In the genomic region with DNA sequence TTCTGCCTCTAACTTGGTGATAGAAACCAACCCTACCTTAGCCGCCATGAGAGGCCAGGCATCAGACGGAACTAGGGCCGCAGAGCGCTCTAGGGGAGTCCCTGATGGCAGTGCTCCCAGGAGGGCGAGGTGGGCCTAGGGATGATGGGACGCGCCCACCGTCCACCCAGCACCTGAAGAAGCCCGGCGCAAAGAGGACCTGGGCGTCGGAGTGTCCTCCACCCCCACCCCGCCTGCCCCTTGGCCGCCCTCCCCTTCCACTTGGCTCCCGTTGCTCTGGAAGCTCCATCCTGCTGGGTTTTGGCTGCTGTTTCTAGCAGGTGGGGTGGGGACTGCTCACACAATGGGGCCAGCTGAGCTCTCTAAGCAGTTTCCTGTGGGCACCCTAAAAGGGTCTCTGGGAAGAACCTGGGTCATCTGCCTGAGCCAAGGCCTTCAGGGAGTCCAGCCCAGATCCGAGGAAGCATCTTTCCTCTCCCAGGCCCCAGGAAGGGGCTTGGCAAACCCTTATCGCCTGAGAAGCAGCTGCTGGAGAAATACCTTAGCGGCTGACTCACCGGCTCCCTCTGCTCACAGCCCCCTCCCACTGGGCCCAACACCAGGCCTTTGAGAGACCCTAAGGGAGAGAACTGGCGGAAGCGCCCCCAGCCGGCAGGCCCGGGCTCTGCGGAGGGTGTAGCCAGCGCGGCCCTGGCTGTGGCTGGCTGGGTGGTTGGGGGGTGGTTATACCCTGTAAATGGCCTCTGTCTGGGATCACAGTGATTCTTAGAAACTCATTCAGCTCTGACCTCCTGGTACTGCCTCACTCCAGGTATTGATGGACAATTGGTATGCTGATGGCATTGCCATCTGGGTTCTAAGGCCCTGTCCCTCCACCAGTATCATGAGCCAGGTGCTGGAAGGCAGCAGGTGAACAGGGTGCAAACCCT, we compare ENCODE assay signal across 8 cellular contexts. TPM values are rescaled to one million over a fixed set of nuclear protein-coding genes. Genes with fewer than 3 reads are reported as not detected.
A peak's percentile ranks its signal among the peaks of the same experiment; 100 is the strongest.
DNase-seq lines count a peak whose midpoint lies in the region; ATAC-seq, FAIRE-seq and TF ChIP-seq lines count a peak whose summit lies in the region.

No MANE protein-coding gene starts in this region.

- TF ChIP-seq CTCF in Calu3 (IDR thresholded peaks at IDR 0.05; ENCODE audit: unreplicated experiment) (peak; percentile 46), choroid plexus epithelial cell (conservative IDR thresholded peaks at IDR 0.05; ENCODE audit: low read depth, low read length) (peak; percentile 91), mesothelial cell of epicardium (IDR thresholded peaks at IDR 0.05; ENCODE audit: unreplicated experiment) (peak; percentile 60)

- H3K4me3 Mint-ChIP-seq in Calu3 (ENCODE audit: low read depth, unreplicated experiment): no peak overlapping the region
- H3K4me3 Mint-ChIP-seq in mesothelial cell of epicardium: peak overlapping the region; percentile 73
- no peak overlapping the region for H3K4me3 Mint-ChIP-seq in stimulated activated memory B cell treated with anti-CD40 and anti-IgM and Interleukin-4, amounts not matched to agents 10 μg/mL and 1 μg/mL and 100 μg/mL, for 72 hours

- H3K27me3 Mint-ChIP-seq in Calu3 (ENCODE audit: unreplicated experiment): peaks cover 24% of the 10 kb centered on the region
- H3K27me3 Mint-ChIP-seq in mesothelial cell of epicardium (ENCODE audit: low read depth): no peaks in the 10 kb centered on the region
- H3K27me3 Mint-ChIP-seq in stimulated activated memory B cell treated with anti-CD40 and anti-IgM and Interleukin-4, amounts not matched to agents 10 μg/mL and 1 μg/mL and 100 μg/mL, for 72 hours: peaks cover 82% of the 10 kb centered on the region

- H3K27ac Mint-ChIP-seq in Calu3 (ENCODE audit: unreplicated experiment): no peak overlapping the region
- peak overlapping the region; percentile 97 for H3K27ac Mint-ChIP-seq in mesothelial cell of epicardium
- H3K27ac Mint-ChIP-seq in stimulated activated memory B cell treated with anti-CD40 and anti-IgM and Interleukin-4, amounts not matched to agents 10 μg/mL and 1 μg/mL and 100 μg/mL, for 72 hours: no peak overlapping the region

- BruUV-seq in Calu3 (replicated peaks; lab: Mats Ljungman, UMichigan): no TSS peak

- H3K9me3 Mint-ChIP-seq in Calu3 (ENCODE audit: low read depth, unreplicated experiment) (no peaks in the 10 kb centered on the region), mesothelial cell of epicardium (no peaks in the 10 kb centered on the region)
- no peaks in the 10 kb centered on the region for H3K9me3 Mint-ChIP-seq in stimulated activated memory B cell treated with anti-CD40 and anti-IgM and Interleukin-4, amounts not matched to agents 10 μg/mL and 1 μg/mL and 100 μg/mL, for 72 hours

- CTCF ChIA-PET in Calu3 (lab: Charles Lee): interaction anchor here (0.6 to 1.3 kb wide), 4 partner anchors 17 to 282 kb away, joined by 3 to 5 read pairs (median 3); no protein-coding TSS in a partner anchor

- TF ChIP-seq POLR2A in H54 (IDR thresholded peaks at IDR 0.05; ENCODE audit: low read depth, low read length): no peak

- DNase-seq in Calu3: peak; percentile 64
- DNase-seq in NCI-H1105 (lab: John Stamatoyannopoulos, UW): peak; percentile 33
- peak; percentile 98 for DNase-seq in choroid plexus epithelial cell (ENCODE audit: low read depth)
- DNase-seq in mesothelial cell of epicardium (ENCODE audit: low spot score in 2 of 2, unreplicated experiment in 2 of 2): peak; percentile 84 to 90
- DNase-seq in OCI-M2 (lab: John Stamatoyannopoulos, UW; ENCODE audit: unreplicated experiment): no peak
- no peak for DNase-seq in NCI-H2029 (lab: John Stamatoyannopoulos, UW)
- no peak for DNase-seq in H54 (ENCODE audit: insufficient read length, low spot score)

- H3K36me3 Mint-ChIP-seq in Calu3 (ENCODE audit: insufficient read depth, unreplicated experiment) (peaks cover 5% of the 10 kb centered on the region), mesothelial cell of epicardium (no peaks in the 10 kb centered on the region)
- no peaks in the 10 kb centered on the region for H3K36me3 Mint-ChIP-seq in stimulated activated memory B cell treated with anti-CD40 and anti-IgM and Interleukin-4, amounts not matched to agents 10 μg/mL and 1 μg/mL and 100 μg/mL, for 72 hours

- intact Hi-C loops in Calu3 (cut with micrococcal nuclease; ENCODE audit: unreplicated experiment): no loop called here

- H3K4me3 ChIP-seq in choroid plexus epithelial cell (ENCODE audit: low read depth, low read length): peak overlapping the region; percentile 23

- H3K4me1 Mint-ChIP-seq in Calu3 (ENCODE audit: low read depth, unreplicated experiment) (peaks cover 15% of the 10 kb centered on the region), mesothelial cell of epicardium (peaks cover 43% of the 10 kb centered on the region)
- peaks cover 8% of the 10 kb centered on the region for H3K4me1 Mint-ChIP-seq in stimulated activated memory B cell treated with anti-CD40 and anti-IgM and Interleukin-4, amounts not matched to agents 10 μg/mL and 1 μg/mL and 100 μg/mL, for 72 hours

- no peak for ATAC-seq in stimulated activated memory B cell treated with anti-CD40 and anti-IgM and Interleukin-4, amounts not matched to agents 10 μg/mL and 1 μg/mL and 100 μg/mL, for 72 hours

- FAIRE-seq in H54 (lab: Jason Lieb, UNC): no peak

RNA-seq across cellular contexts. Expression of a gene that starts 19.3 kb away (rescaled TPM):
- total RNA-seq in Calu3 (2022) (0.61 TPM in 1 of 2 replicates, not detected in the other), mesothelial cell of epicardium (34.5 to 43.0 TPM (median 36.3 TPM) in 3 replicates)

RNA-seq across cellular contexts. Expression of a gene that starts 50.5 kb away (rescaled TPM):
- total RNA-seq in Calu3 (2022): 38.0 and 40.2 TPM in 2 replicates
- 46.3 to 50.6 TPM (median 46.5 TPM) in 3 replicates for total RNA-seq in mesothelial cell of epicardium

Comparison
In these comparisons a context has a peak if more than half of its experiments do, and no peak if none do; other contexts are left out.
1. DNase-seq: peak in Calu3 (single experiment), NCI-H1105 (single experiment), choroid plexus epithelial cell (single experiment) and mesothelial cell of epicardium (2 of 2); none in OCI-M2 (single experiment), NCI-H2029 (single experiment) and H54 (single experiment).
2. RNA of a gene that starts 19.3 kb away (total RNA-seq): 34.5 to 43.0 TPM in mesothelial cell of epicardium; 0.61 TPM in Calu3; every median in the first group is over 10 times any median in the second.
3. Peak in every context shown above with its lines, with median percentiles within 50 percentile points of each other: CTCF ChIP-seq.